ENCODE assay signal across 38 cellular contexts in genomic region chr11:46421257-46421880, GRCh38. TPM values are rescaled to one million over a fixed set of nuclear protein-coding genes. Genes with fewer than 3 reads are reported as not detected.
A peak's percentile ranks its signal among the peaks of the same experiment; 100 is the strongest.
DNase-seq lines count a peak whose midpoint lies in the region; ATAC-seq, FAIRE-seq and TF ChIP-seq lines count a peak whose summit lies in the region.
"Had no signal": no experiment of that assay in that cellular context is flagged by ENCODE, and none has a peak within 500 bp of the region (broad histone marks: within the 10 kb centered on the region; RNA-seq: fewer than 3 reads in every experiment).

No MANE protein-coding gene starts in this region.

- H3K27ac ChIP-seq in left ventricle myocardium inferior (replicated peaks) = no peak overlapping the region
- H3K27ac ChIP-seq in heart right ventricle = no peak overlapping the region
- H3K27ac ChIP-seq in small intestine (ENCODE audit: low read depth in 1 of 2, low read length in 1 of 2) = no peak overlapping the region
- H3K27ac ChIP-seq in H9 (ENCODE audit: insufficient read length, low read depth, low read length) = no peak overlapping the region
- H3K27ac ChIP-seq in esophagus squamous epithelium = no peak overlapping the region
- H3K27ac ChIP-seq: A549, ascending aorta, KMS-11 had no signal

- TF ChIP-seq CTCF in left ventricle myocardium inferior (IDR thresholded peaks at IDR 0.05; ENCODE audit: borderline replicate concordance) = no peak
- TF ChIP-seq CTCF in heart right ventricle (IDR thresholded peaks at IDR 0.05) = no peak
- no peak for TF ChIP-seq CTCF in H9 (conservative IDR thresholded peaks at IDR 0.05)
- no peak for TF ChIP-seq CTCF in esophagus squamous epithelium (IDR thresholded peaks at IDR 0.05)

- H2BK12ac ChIP-seq in H9 (ENCODE audit: insufficient read length, low read depth, low read length) = no peak overlapping the region

- H2AFZ ChIP-seq in H9 (ENCODE audit: low read length) = no peak overlapping the region

- 52 to 77% methylated on average over 8 of the region's 8 CpGs for WGBS in heart right ventricle, 2 donors
- 50 to 74% (median 62%) methylated on average over 8 of the region's 8 CpGs for WGBS in small intestine, 3 donors
- no CpG with 5 or more reads among the region's 8 CpGs for WGBS in H9 (ENCODE audit: extremely low coverage, insufficient read length, low lambda C conversion rate)
- WGBS in esophagus squamous epithelium, 2 donors = 90 to 91% methylated on average over 8 of the region's 8 CpGs

- no peak for DNase-seq in Right ventricle myocardium inferior (ENCODE audit: missing footprints)
- DNase-seq in left ventricle myocardium inferior = no peak
- peak; percentile 95 for DNase-seq in NCI-H82 (lab: John Stamatoyannopoulos, UW)
- DNase-seq in heart right ventricle = peak in 1 of 2 donors; percentile 31
- peak; percentile 66 for DNase-seq in small intestine
- DNase-seq in H9 = no peak
- no peak for DNase-seq in esophagus squamous epithelium (lab: John Stamatoyannopoulos, UW)
- no peak for DNase-seq in stimulated activated CD4-positive, alpha-beta T cell treated with anti-CD3 and anti-CD28 coated beads, Interleukin-4, amount 100 ng/mL, for 24 hours
- DNase-seq: activated CD4-positive, alpha-beta T cell treated with anti-CD3 and anti-CD28 coated beads, Interleukin-2, amount 10 ng/mL, durations not matched to agents 7 days and 5 days; activated effector memory CD4-positive, alpha-beta T cell treated with anti-CD3 and anti-CD28 coated beads, Interleukin-2, amount 50 U/mL, for 16 hours; activated naive CD8-positive, alpha-beta T cell treated with anti-CD3 and anti-CD28 coated beads for 36 hours; activated T-cell treated with anti-CD3 and anti-CD28 coated beads, Interleukin-2, amount 50 U/mL, for 24 hours; CD4-positive, alpha-beta memory T cell; central memory CD4-positive, alpha-beta T cell; dermis blood vessel endothelial cell; foreskin melanocyte; kidney glomerular epithelial cell; MM.1S; mucosa of descending colon; NCI-H1105 treated with DMSO at 0.1 percent for 48 hours; NCI-H2029; NCI-H526 treated with DMSO at 0.1 percent for 48 hours; occipital lobe; SHP77 treated with DMSO at 0.1 percent for 48 hours; stimulated activated naive CD4-positive, alpha-beta T cell treated with Interleukin-2 at 50 U/mL for 16 hours; T1000 had no signal

- H2BK5ac ChIP-seq in H9 (ENCODE audit: insufficient read length, low read length) = no peak overlapping the region

- no peak overlapping the region for H2AK5ac ChIP-seq in H9 (ENCODE audit: insufficient read length, low read length)

- no peaks in the 10 kb centered on the region for H3K27me3 Mint-ChIP-seq in H9 (ENCODE audit: low read depth)
- H3K27me3 Mint-ChIP-seq: activated CD4-positive, alpha-beta T cell treated with anti-CD3 and anti-CD28 coated beads, Interleukin-2, amount 10 ng/mL, durations not matched to agents 7 days and 5 days; activated naive CD8-positive, alpha-beta T cell treated with anti-CD3 and anti-CD28 coated beads for 36 hours; activated T-cell treated with anti-CD3 and anti-CD28 coated beads, Interleukin-2, amount 50 U/mL, for 24 hours; CD4-positive, alpha-beta memory T cell; natural killer cell treated with Interleukin-12 subunit alpha and Interleukin-12 subunit beta and Interleukin-15 and Interleukin-18, amount 100 ng/mL, for 72 hours had no signal

- no peaks in the 10 kb centered on the region for H3K27me3 ChIP-seq in left ventricle myocardium inferior (ENCODE audit: low read depth)
- H3K27me3 ChIP-seq in heart right ventricle = no peaks in the 10 kb centered on the region
- no peaks in the 10 kb centered on the region for H3K27me3 ChIP-seq in small intestine (ENCODE audit: control insufficient read depth in 2 of 2, insufficient read depth in 2 of 2, low read length in 2 of 2)
- no peaks in the 10 kb centered on the region for H3K27me3 ChIP-seq in H9 (ENCODE audit: insufficient read depth, low read length)
- no peaks in the 10 kb centered on the region for H3K27me3 ChIP-seq in esophagus squamous epithelium
- H3K27me3 ChIP-seq: ascending aorta had no signal

- H3K79me2 ChIP-seq in H9 (ENCODE audit: insufficient read depth, low read length) = no peaks in the 10 kb centered on the region

- no peak overlapping the region for H2BK120ac ChIP-seq in H9 (ENCODE audit: low read depth, low read length, poor library complexity, severe bottlenecking)

- no peak overlapping the region; a peak in 1 of 7 replicates for H3K27ac Mint-ChIP-seq in H9
- H3K27ac Mint-ChIP-seq: activated CD4-positive, alpha-beta T cell treated with anti-CD3 and anti-CD28 coated beads, Interleukin-2, amount 10 ng/mL, durations not matched to agents 7 days and 5 days; activated naive CD8-positive, alpha-beta T cell treated with anti-CD3 and anti-CD28 coated beads for 36 hours; activated T-cell treated with anti-CD3 and anti-CD28 coated beads, Interleukin-2, amount 50 U/mL, for 24 hours; CD4-positive, alpha-beta memory T cell; natural killer cell treated with Interleukin-12 subunit alpha and Interleukin-12 subunit beta and Interleukin-15 and Interleukin-18, amount 100 ng/mL, for 72 hours; WTC11 had no signal

- peaks cover 6% of the 10 kb centered on the region for H3K4me1 ChIP-seq in left ventricle myocardium inferior
- H3K4me1 ChIP-seq in heart right ventricle = peaks cover 0 to 11% (median 5%) of the 10 kb centered on the region in 9 donors
- peaks cover 0 to 5% of the 10 kb centered on the region in 2 donors for H3K4me1 ChIP-seq in small intestine (ENCODE audit: control insufficient read depth in 2 of 2, insufficient read depth in 1 of 2, low read depth in 1 of 2, low read length in 1 of 2)
- no peaks in the 10 kb centered on the region for H3K4me1 ChIP-seq in H9 (ENCODE audit: insufficient read depth, low read length)
- H3K4me1 ChIP-seq in esophagus squamous epithelium = no peaks in the 10 kb centered on the region
- H3K4me1 ChIP-seq: A549, ascending aorta had no signal

- no peak overlapping the region for H3K23ac ChIP-seq in H9 (ENCODE audit: insufficient read length, low read depth, low read length)

- H3K9ac ChIP-seq in H9 (ENCODE audit: extremely low read depth, insufficient read length, low read length) = no peak overlapping the region
- H3K9ac ChIP-seq: KMS-11 had no signal

- no peak overlapping the region for H3K4ac ChIP-seq in H9 (ENCODE audit: low read depth, low read length)

- H4K91ac ChIP-seq in H9 (ENCODE audit: insufficient read length, low read depth, low read length) = no peak overlapping the region

- H3K23me2 ChIP-seq in H9 (ENCODE audit: insufficient read length, low read depth, low read length, poor library complexity, severe bottlenecking) = no peaks in the 10 kb centered on the region

- H3K4me2 ChIP-seq in H9 (ENCODE audit: insufficient read depth, insufficient read length, low read length) = no peak overlapping the region
- H3K4me2 ChIP-seq: A549, KMS-11, smooth muscle cell had no signal

- H4K8ac ChIP-seq in H9 (replicated peaks; ENCODE audit: insufficient read length, low read depth, low read length) = no peak overlapping the region

- H3K36me3 ChIP-seq in left ventricle myocardium inferior (peaks cover 54% of the 10 kb centered on the region), heart right ventricle (peaks cover 0 to 63% (median 6%) of the 10 kb centered on the region in 9 donors), small intestine (ENCODE audit: control insufficient read depth in 2 of 2, insufficient read depth in 2 of 2, low read length in 2 of 2) (peaks cover 1 to 4% of the 10 kb centered on the region in 2 donors), esophagus squamous epithelium (peaks cover 0 to 73% (median 11%) of the 10 kb centered on the region in 3 donors)

- no peak overlapping the region for H2BK15ac ChIP-seq in H9 (ENCODE audit: low read depth, low read length)

- no peak overlapping the region for H3K4me3 ChIP-seq in left ventricle myocardium inferior
- H3K4me3 ChIP-seq in heart right ventricle = no peak overlapping the region
- no peak overlapping the region for H3K4me3 ChIP-seq in small intestine (ENCODE audit: low read depth in 1 of 2, low read length in 2 of 2)
- H3K4me3 ChIP-seq in esophagus squamous epithelium = no peak overlapping the region
- H3K4me3 ChIP-seq: A549, ascending aorta, mucosa of descending colon, smooth muscle cell had no signal

- H3K56ac ChIP-seq in H9 (ENCODE audit: insufficient read length, low read depth, low read length) = no peak overlapping the region

- H4K20me1 ChIP-seq in H9 (ENCODE audit: control insufficient read depth, insufficient read depth, insufficient read length) = no peaks in the 10 kb centered on the region

- H3K4me3 Mint-ChIP-seq in H9 = no peak overlapping the region
- H3K4me3 Mint-ChIP-seq: activated CD4-positive, alpha-beta T cell treated with anti-CD3 and anti-CD28 coated beads, Interleukin-2, amount 10 ng/mL, durations not matched to agents 7 days and 5 days; activated naive CD8-positive, alpha-beta T cell treated with anti-CD3 and anti-CD28 coated beads for 36 hours; activated T-cell treated with anti-CD3 and anti-CD28 coated beads, Interleukin-2, amount 50 U/mL, for 24 hours; CD4-positive, alpha-beta memory T cell; natural killer cell treated with Interleukin-12 subunit alpha and Interleukin-12 subunit beta and Interleukin-15 and Interleukin-18, amount 100 ng/mL, for 72 hours; WTC11 had no signal

- H2BK20ac ChIP-seq in H9 (ENCODE audit: low read depth, low read length, poor library complexity, severe bottlenecking) = no peak overlapping the region

- no peak overlapping the region for H4K5ac ChIP-seq in H9 (ENCODE audit: insufficient read length, low read depth, low read length)

- H3K4me1 Mint-ChIP-seq in H9 = peaks cover 6 to 25% of the 10 kb centered on the region in 2 experiments
- H3K4me1 Mint-ChIP-seq: activated CD4-positive, alpha-beta T cell treated with anti-CD3 and anti-CD28 coated beads, Interleukin-2, amount 10 ng/mL, durations not matched to agents 7 days and 5 days; CD4-positive, alpha-beta memory T cell had no signal

- H3K14ac ChIP-seq in H9 (ENCODE audit: insufficient read depth, low read length) = no peak overlapping the region

- ATAC-seq in Right ventricle myocardium inferior (peak; percentile 23), heart right ventricle (peak in 6 of 8 donors; percentile 13 to 77 (median 58))
- ATAC-seq: A549; esophagus mucosa; mucosa of descending colon; natural killer cell treated with Interleukin-12 subunit alpha and Interleukin-12 subunit beta and Interleukin-15 and Interleukin-18, amount 100 ng/mL, for 72 hours; Panc1; WTC11 had no signal

- no peaks in the 10 kb centered on the region for H3K9me3 Mint-ChIP-seq in H9
- H3K9me3 Mint-ChIP-seq: activated CD4-positive, alpha-beta T cell treated with anti-CD3 and anti-CD28 coated beads, Interleukin-2, amount 10 ng/mL, durations not matched to agents 7 days and 5 days; activated naive CD8-positive, alpha-beta T cell treated with anti-CD3 and anti-CD28 coated beads for 36 hours; activated T-cell treated with anti-CD3 and anti-CD28 coated beads, Interleukin-2, amount 50 U/mL, for 24 hours; CD4-positive, alpha-beta memory T cell; natural killer cell treated with Interleukin-12 subunit alpha and Interleukin-12 subunit beta and Interleukin-15 and Interleukin-18, amount 100 ng/mL, for 72 hours; WTC11 had no signal

- H3K18ac ChIP-seq in H9 (ENCODE audit: insufficient read length, low read depth, low read length) = no peak overlapping the region

- no peaks in the 10 kb centered on the region for H3K9me3 ChIP-seq in left ventricle myocardium inferior (replicated peaks)
- H3K9me3 ChIP-seq in heart right ventricle = no peaks in the 10 kb centered on the region
- no peaks in the 10 kb centered on the region for H3K9me3 ChIP-seq in small intestine (ENCODE audit: control insufficient read depth, low read depth)
- no peaks in the 10 kb centered on the region for H3K9me3 ChIP-seq in H9 (ENCODE audit: control insufficient read depth, low read depth, low read length)
- H3K9me3 ChIP-seq in esophagus squamous epithelium = no peaks in the 10 kb centered on the region
- H3K9me3 ChIP-seq: A549, ascending aorta, mucosa of descending colon had no signal

- no peak for TF ChIP-seq POLR2A in esophagus squamous epithelium (IDR thresholded peaks at IDR 0.05)

- no peaks in the 10 kb centered on the region for H3K79me1 ChIP-seq in H9 (ENCODE audit: insufficient read depth, low read depth, low read length, poor library complexity, severe bottlenecking)

- peaks cover 5 to 30% (median 7%) of the 10 kb centered on the region in 3 experiments; a peak in 4 of 7 replicates for H3K36me3 Mint-ChIP-seq in H9 (ENCODE audit: insufficient read depth in 1 of 3, low read depth in 3 of 3)

- H3T11ph ChIP-seq in H9 (ENCODE audit: low read length) = no peak overlapping the region

- intact Hi-C loops in Right ventricle myocardium inferior (cut with DNase I) = no loop called here
- intact Hi-C loops in left ventricle myocardium inferior (cut with micrococcal nuclease) = no loop called here
- intact Hi-C loops in heart right ventricle (cut with DNase I) = no loop called here
- intact Hi-C loops in esophagus squamous epithelium (cut with DNase I) = no loop called here

- FAIRE-seq in small intestine (lab: Jason Lieb, UNC) = no peak
- FAIRE-seq: A549, GM12891, H54 had no signal

RNA-seq across cellular contexts. Expression of gene CHRM4, which starts 29.8 kb away (rescaled TPM):
- not detected for total RNA-seq in Right ventricle myocardium inferior
- not detected for total RNA-seq in left ventricle myocardium inferior
- total RNA-seq in heart right ventricle = under 1 TPM in 2 of 10 donors, not detected in 8; 0.30 to 0.32 TPM
- under 1 TPM in 1 of 2 donors, not detected in 1; 0.03 TPM for polyA plus RNA-seq in heart right ventricle
- 1 to 10 TPM in 2 of 3 donors, not detected in 1; 3.1 to 7.8 TPM for polyA plus RNA-seq in small intestine
- total RNA-seq in H9 (2021) = 1.0 and 1.1 TPM in 2 replicates
- not detected for total RNA-seq in esophagus squamous epithelium
- total RNA-seq: ascending aorta; CD4-positive, alpha-beta memory T cell; lung microvascular endothelial cell; ureter had no signal

RNA-seq across cellular contexts. Expression of gene MDK, which starts 39.9 kb away (rescaled TPM):
- total RNA-seq in Right ventricle myocardium inferior (3.2 TPM), left ventricle myocardium inferior (5.4 TPM), heart right ventricle (10 to 100 TPM in 2 of 10 donors, 1 to 10 TPM in 8; 3.6 to 16.5 (median 5.3) TPM), H9 (2021) (392 and 407 TPM in 2 replicates), esophagus squamous epithelium (10 to 100 TPM in 3 of 4 donors, 1 to 10 TPM in 1; 5.4 to 62.6 (median 22.5) TPM)
- polyA plus RNA-seq in heart right ventricle (1 to 10 TPM; 3.7 to 8.2 TPM), small intestine (100 to 1,000 TPM; 206 to 356 (median 246) TPM)
- polyA plus RNA-seq: CD4-positive, alpha-beta memory T cell had no signal

Comparison
In these comparisons a context has a peak if more than half of its experiments do, and no peak if none do; other contexts are left out.
1. DNase-seq: peak in NCI-H82 (single experiment) and small intestine (single experiment); none in Right ventricle myocardium inferior (single experiment), left ventricle myocardium inferior (single experiment), H9 (single experiment), esophagus squamous epithelium (single experiment) and stimulated activated CD4-positive, alpha-beta T cell treated with anti-CD3 and anti-CD28 coated beads, Interleukin-4, amount 100 ng/mL, for 24 hours (single experiment).